Comparison of ENCODE assay signal across 15 cellular contexts in the genomic region with DNA sequence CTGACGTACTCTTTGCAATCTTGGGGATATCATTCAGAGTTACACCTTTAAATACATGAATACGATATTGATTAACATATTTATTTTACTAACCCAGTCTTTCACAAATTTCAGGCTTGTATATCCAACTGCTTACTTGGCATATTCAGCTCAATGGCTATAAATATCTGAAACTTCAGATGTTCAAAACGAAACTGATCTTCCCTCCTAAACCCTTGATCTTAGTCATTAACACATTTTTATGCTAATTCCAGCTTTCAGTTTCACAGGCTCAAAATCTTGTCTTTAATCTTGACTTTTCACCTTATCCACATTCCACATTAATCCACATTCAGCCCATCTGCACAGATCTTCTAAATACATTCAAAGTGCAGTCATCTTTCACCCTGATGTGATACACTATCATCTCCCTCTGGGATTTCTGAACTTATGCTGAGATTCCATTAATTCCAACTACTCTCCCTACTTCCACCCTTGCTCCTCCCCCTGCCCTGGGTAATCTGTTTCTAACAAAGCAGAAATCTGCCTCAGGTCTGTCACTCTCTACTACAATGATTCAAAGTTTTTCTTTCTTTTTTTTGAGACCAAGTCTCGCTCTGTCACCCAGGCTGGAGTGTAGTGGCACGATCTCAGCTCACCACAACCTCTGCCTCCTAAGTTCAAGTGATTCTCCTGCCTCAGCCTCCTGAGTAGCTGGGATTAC.
DNase-seq lines count a peak whose midpoint lies in the region; ATAC-seq and TF ChIP-seq lines count a peak whose summit lies in the region.
"Had no signal": no experiment of that assay in that cellular context is flagged by ENCODE, and none has a peak within 500 bp of the region (broad histone marks: within the 10 kb centered on the region; RNA-seq: fewer than 3 reads in every experiment).

No MANE protein-coding gene starts in this region.

- DNase-seq in nephron progenitor cell (no peak), SK-N-DZ (ENCODE audit: low spot score) (no peak), occipital lobe (lab: John Stamatoyannopoulos, UW) (no peak), head of caudate nucleus (no peak)
- no peak for DNase-seq in activated naive CD8-positive, alpha-beta T cell treated with anti-CD3 and anti-CD28 coated beads for 36 hours
- DNase-seq: activated CD8-positive, alpha-beta memory T cell treated with anti-CD3 and anti-CD28 coated beads, Interleukin-2, amount 10 ng/mL, durations not matched to agents 7 days and 5 days; adrenal gland; Calu3; dorsolateral prefrontal cortex; foreskin melanocyte; naive B cell; PC-3 had no signal

- H3K27me3 Mint-ChIP-seq in nephron progenitor cell (ENCODE audit: low read depth, poor library complexity): no peaks in the 10 kb centered on the region
- H3K27me3 Mint-ChIP-seq in activated naive CD8-positive, alpha-beta T cell treated with anti-CD3 and anti-CD28 coated beads for 36 hours: no peaks in the 10 kb centered on the region
- H3K27me3 Mint-ChIP-seq: activated CD8-positive, alpha-beta memory T cell treated with anti-CD3 and anti-CD28 coated beads, Interleukin-2, amount 10 ng/mL, durations not matched to agents 7 days and 5 days; naive B cell had no signal

- intact Hi-C loops in head of caudate nucleus (cut with DNase I): no loop called here

- no peak for TF ChIP-seq CTCF in nephron progenitor cell (IDR thresholded peaks at IDR 0.05)

- ATAC-seq in GM19395 (IDR thresholded peaks at IDR 0.05; ENCODE audit: unreplicated experiment): peak; percentile 88
- peak; percentile 72 for ATAC-seq in HG02623 (IDR thresholded peaks at IDR 0.05; ENCODE audit: unreplicated experiment)
- ATAC-seq in HG03439 (IDR thresholded peaks at IDR 0.05; ENCODE audit: unreplicated experiment): peak; percentile 83
- ATAC-seq: activated CD8-positive, alpha-beta memory T cell treated with anti-CD3 and anti-CD28 coated beads, Interleukin-2, amount 10 ng/mL, durations not matched to agents 7 days and 5 days; PC-3 had no signal

- H3K27ac Mint-ChIP-seq in nephron progenitor cell: peak overlapping the region; percentile 60
- H3K27ac Mint-ChIP-seq in activated naive CD8-positive, alpha-beta T cell treated with anti-CD3 and anti-CD28 coated beads for 36 hours: no peak overlapping the region
- H3K27ac Mint-ChIP-seq: activated CD8-positive, alpha-beta memory T cell treated with anti-CD3 and anti-CD28 coated beads, Interleukin-2, amount 10 ng/mL, durations not matched to agents 7 days and 5 days; naive B cell had no signal

- no peaks in the 10 kb centered on the region for H3K36me3 Mint-ChIP-seq in nephron progenitor cell (ENCODE audit: low read depth)
- no peaks in the 10 kb centered on the region for H3K36me3 Mint-ChIP-seq in activated naive CD8-positive, alpha-beta T cell treated with anti-CD3 and anti-CD28 coated beads for 36 hours
- H3K36me3 Mint-ChIP-seq: activated CD8-positive, alpha-beta memory T cell treated with anti-CD3 and anti-CD28 coated beads, Interleukin-2, amount 10 ng/mL, durations not matched to agents 7 days and 5 days; naive B cell had no signal

- no peak overlapping the region for H3K4me3 Mint-ChIP-seq in nephron progenitor cell
- H3K4me3 Mint-ChIP-seq in activated naive CD8-positive, alpha-beta T cell treated with anti-CD3 and anti-CD28 coated beads for 36 hours: no peak overlapping the region
- H3K4me3 Mint-ChIP-seq: activated CD8-positive, alpha-beta memory T cell treated with anti-CD3 and anti-CD28 coated beads, Interleukin-2, amount 10 ng/mL, durations not matched to agents 7 days and 5 days; naive B cell had no signal

- H3K9me3 Mint-ChIP-seq in nephron progenitor cell: no peaks in the 10 kb centered on the region
- no peaks in the 10 kb centered on the region for H3K9me3 Mint-ChIP-seq in activated naive CD8-positive, alpha-beta T cell treated with anti-CD3 and anti-CD28 coated beads for 36 hours

- peaks cover 11% of the 10 kb centered on the region for H3K4me1 Mint-ChIP-seq in nephron progenitor cell
- peaks cover 3% of the 10 kb centered on the region for H3K4me1 Mint-ChIP-seq in activated naive CD8-positive, alpha-beta T cell treated with anti-CD3 and anti-CD28 coated beads for 36 hours
- H3K4me1 Mint-ChIP-seq: activated CD8-positive, alpha-beta memory T cell treated with anti-CD3 and anti-CD28 coated beads, Interleukin-2, amount 10 ng/mL, durations not matched to agents 7 days and 5 days; naive B cell had no signal
